ENCODE assay signal across 12 cellular contexts in the genomic region with DNA sequence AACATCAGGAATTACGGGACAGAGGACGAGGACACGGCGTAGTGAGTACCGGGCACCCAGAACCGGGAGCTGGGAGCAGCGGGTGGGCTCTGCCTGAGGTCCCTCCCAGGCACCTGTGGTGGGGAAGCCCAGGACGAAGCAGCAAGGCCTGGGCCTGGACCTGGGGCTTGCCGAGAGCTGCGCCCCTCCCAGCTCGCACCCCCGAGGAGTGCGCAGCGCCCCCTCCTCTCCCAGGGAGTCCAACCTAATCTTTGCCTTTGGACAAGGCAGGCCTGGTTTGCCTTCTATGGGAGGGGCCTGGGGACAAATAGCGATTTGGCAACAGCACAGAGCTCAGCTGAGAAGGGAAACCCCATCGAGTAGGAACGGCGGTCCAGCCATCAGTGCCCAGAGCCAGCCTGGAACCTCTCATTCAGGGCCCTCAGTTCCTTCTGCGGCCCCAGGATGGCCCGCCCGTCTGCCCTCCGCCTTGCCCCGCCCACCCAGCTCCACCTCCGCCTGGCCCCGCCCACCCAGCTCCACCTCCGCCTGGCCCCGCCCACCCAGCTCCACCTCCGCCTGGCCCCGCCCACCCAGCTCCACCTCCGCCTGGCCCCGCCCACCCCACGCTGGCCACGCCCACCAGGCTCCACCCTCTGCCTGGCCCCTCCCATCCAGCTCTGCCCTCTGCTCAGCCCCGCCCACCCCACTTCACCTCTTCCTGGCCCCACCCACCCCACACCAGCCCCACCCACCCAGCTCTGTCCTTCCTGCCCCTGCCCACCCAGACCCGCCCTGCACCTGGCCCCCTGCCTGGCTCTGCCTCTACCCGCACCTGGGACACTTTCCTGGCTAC. TPM values are rescaled to one million over a fixed set of nuclear protein-coding genes. Genes with fewer than 3 reads are reported as not detected.
DNase-seq lines count a peak whose midpoint lies in the region; ATAC-seq and TF ChIP-seq lines count a peak whose summit lies in the region.
"Had no signal": no experiment of that assay in that cellular context is flagged by ENCODE, and none has a peak within 500 bp of the region (broad histone marks: within the 10 kb centered on the region; RNA-seq: fewer than 3 reads in every experiment).

No MANE protein-coding gene starts in this region.

- ATAC-seq in GM21390 (IDR thresholded peaks at IDR 0.05; ENCODE audit: unreplicated experiment) (no peak), HG02884 (IDR thresholded peaks at IDR 0.05; ENCODE audit: unreplicated experiment) (no peak)
- ATAC-seq: body of pancreas had no signal

- no peak for TF ChIP-seq CTCF in BE2C (IDR thresholded peaks at IDR 0.05; ENCODE audit: low read depth, low read length)
- TF ChIP-seq CTCF in HEK293 (tag by site-specific recombination; IDR thresholded peaks at IDR 0.05), result no peak
- no peak for TF ChIP-seq CTCF in MM.1S (IDR thresholded peaks at IDR 0.05; ENCODE audit: low read length)

- H3F3A ChIP-seq in MM.1S (ENCODE audit: insufficient read depth, low read length), result no peaks in the 10 kb centered on the region

- no peak overlapping the region for H2AFZ ChIP-seq in MM.1S (ENCODE audit: low read length)

- no peaks in the 10 kb centered on the region for H3K9me3 ChIP-seq in BE2C
- no peaks in the 10 kb centered on the region for H3K9me3 ChIP-seq in HEK293 (ENCODE audit: control insufficient read depth, insufficient read depth, low read depth, low read length)
- H3K9me3 ChIP-seq in MM.1S (replicated peaks; ENCODE audit: insufficient read depth, low read length), result no peaks in the 10 kb centered on the region
- H3K9me3 ChIP-seq: body of pancreas had no signal

- H3K9me2 ChIP-seq in MM.1S (replicated peaks; ENCODE audit: insufficient read depth, low read length), result no peaks in the 10 kb centered on the region

- no peaks in the 10 kb centered on the region for H3K79me2 ChIP-seq in MM.1S (ENCODE audit: low read length)

- no peak overlapping the region for H3K4me3 ChIP-seq in BE2C (ENCODE audit: low read depth, low read length)
- no peak overlapping the region for H3K4me3 ChIP-seq in HEK293 (ENCODE audit: low read depth, low read length)
- H3K4me3 ChIP-seq in MM.1S (ENCODE audit: low read length), result no peak overlapping the region
- H3K4me3 ChIP-seq: body of pancreas had no signal

- no peaks in the 10 kb centered on the region for H3K4me1 ChIP-seq in BE2C
- no peaks in the 10 kb centered on the region for H3K4me1 ChIP-seq in HEK293 (ENCODE audit: control insufficient read depth, insufficient read depth, low read length)
- H3K4me1 ChIP-seq in MM.1S (ENCODE audit: low read length), result no peaks in the 10 kb centered on the region
- H3K4me1 ChIP-seq: body of pancreas had no signal

- DNase-seq in BE2C, result peak; percentile 73
- DNase-seq in activated T-cell treated with anti-CD3 and anti-CD28 coated beads, Interleukin-2, amount 50 U/mL, for 1 hour, result peak; percentile 28
- DNase-seq in mesenteric fat pad (ENCODE audit: low spot score), result peak; percentile 60
- DNase-seq in NCI-H2029 treated with DMSO at 0.1 percent for 48 hours (lab: John Stamatoyannopoulos, UW), result no peak
- DNase-seq in MM.1S, result no peak
- DNase-seq: DMS 273 treated with DMSO at 0.1 percent for 48 hours, midbrain, NCI-H524 treated with DMSO at 0.1 percent for 48 hours had no signal

- H4K20me1 ChIP-seq in MM.1S (ENCODE audit: insufficient read depth, low read length), result no peaks in the 10 kb centered on the region

- POLR2A ChIA-PET in HEK293 (lab: Yijun Ruan, JAX), result no interaction called here

- no peaks in the 10 kb centered on the region for H3K36me3 ChIP-seq in BE2C
- H3K36me3 ChIP-seq in HEK293 (ENCODE audit: control insufficient read depth in 2 of 2, insufficient read depth in 1 of 2, low read length in 2 of 2), result no peaks in the 10 kb centered on the region
- no peaks in the 10 kb centered on the region for H3K36me3 ChIP-seq in MM.1S (replicated peaks; ENCODE audit: insufficient read depth, low read length)

- CTCF ChIA-PET in HEK293 (lab: Yijun Ruan, JAX), result no interaction called here

- H3K27me3 ChIP-seq in BE2C (peaks cover 5% of the 10 kb centered on the region), MM.1S (replicated peaks; ENCODE audit: insufficient read depth, low read length) (peaks cover 5% of the 10 kb centered on the region)
- H3K27me3 ChIP-seq: body of pancreas had no signal

- no peak overlapping the region for H3K4me2 ChIP-seq in MM.1S (ENCODE audit: low read depth, low read length)

- no peak overlapping the region for H3K9ac ChIP-seq in MM.1S (ENCODE audit: low read length)

- H3K27ac ChIP-seq in HEK293 (ENCODE audit: extremely low read depth, low read depth, low read length), result no peak overlapping the region
- no peak overlapping the region for H3K27ac ChIP-seq in MM.1S (ENCODE audit: low read length)
- H3K27ac ChIP-seq: body of pancreas had no signal

TF ChIP-seq in HEK293, 187 proteins besides CTCF, POLR2A, EP300 and RAD21:
- TF ChIP-seq SP3 (tag by site-specific recombination; IDR thresholded peaks at IDR 0.05), result 0 out of 2 replicates have a peak, but pooled peaks have one; percentile 14
- no peak for TF ChIP-seq ZNF354C (tag by site-specific recombination; IDR thresholded peaks at IDR 0.05; ENCODE audit: borderline replicate concordance, low read depth)
- TF ChIP-seq KLF8 (tag by site-specific recombination; IDR thresholded peaks at IDR 0.05), result peak; percentile 78

RNA-seq across cellular contexts. Expression of a gene that starts 32.5 kb away (rescaled TPM):
- polyA plus RNA-seq in BE2C (2012; ENCODE audit: insufficient read depth, insufficient read length, low read depth), result 3.9 TPM
- 0.13 TPM for total RNA-seq in mesenteric fat pad

RNA-seq across cellular contexts. Expression of a gene that starts 39.8 kb away (rescaled TPM):
- not detected for polyA plus RNA-seq in BE2C (2012; ENCODE audit: insufficient read depth, insufficient read length, low read depth)
- not detected for total RNA-seq in mesenteric fat pad

Comparison
In these comparisons a context has a peak if more than half of its experiments do, and no peak if none do; other contexts are left out.
1. DNase-seq: peak in BE2C (single experiment), activated T-cell treated with anti-CD3 and anti-CD28 coated beads, Interleukin-2, amount 50 U/mL, for 1 hour (single experiment) and mesenteric fat pad (single experiment); none in NCI-H2029 treated with DMSO at 0.1 percent for 48 hours (single experiment) and MM.1S (single experiment).